Comparison of ENCODE assay signal across 16 cellular contexts in genomic region chr20:62701161-62702007, GRCh38. TPM values are rescaled to one million over a fixed set of nuclear protein-coding genes. Genes with fewer than 3 reads are reported as not detected.
A peak's percentile ranks its signal among the peaks of the same experiment; 100 is the strongest.
DNase-seq lines count a peak whose midpoint lies in the region; ATAC-seq, FAIRE-seq and TF ChIP-seq lines count a peak whose summit lies in the region.
"Had no signal": no experiment of that assay in that cellular context is flagged by ENCODE, and none has a peak within 500 bp of the region (broad histone marks: within the 10 kb centered on the region; RNA-seq: fewer than 3 reads in every experiment).

No MANE protein-coding gene starts in this region.

- H3K4me2 ChIP-seq in H1 (ENCODE audit: insufficient read depth in 1 of 2, low read depth in 2 of 2, low read length in 2 of 2) (no peak overlapping the region), osteoblast (ENCODE audit: insufficient read depth, low read length) (no peak overlapping the region)
- H3K4me2 ChIP-seq: A549 had no signal

- no peaks in the 10 kb centered on the region for H3K23me2 ChIP-seq in H1 (ENCODE audit: low read depth, low read length)

- TF ChIP-seq EP300 in H1 (IDR thresholded peaks at IDR 0.05; ENCODE audit: borderline replicate concordance in 1 of 2, low read depth in 2 of 2, low read length in 2 of 2) = no peak

- FAIRE-seq in H1 (lab: Jason Lieb, UNC) = no peak
- FAIRE-seq: A549, H54 had no signal

- TF ChIP-seq RAD21 in H1 (IDR thresholded peaks at IDR 0.05 in 1 of 2, conservative IDR thresholded peaks at IDR 0.05 in 1 of 2; ENCODE audit: low read depth in 2 of 2, low read length in 2 of 2) = no peak

- H3K27me3 ChIP-seq in right cardiac atrium (ENCODE audit: control insufficient read depth, insufficient read depth) (no peaks in the 10 kb centered on the region), right atrium auricular region (no peaks in the 10 kb centered on the region), H1 (replicated peaks in 1 of 4; ENCODE audit: control insufficient read depth in 3 of 4, extremely low read depth in 1 of 4, insufficient read depth in 3 of 4, low read length in 3 of 4) (peaks cover 0 to 2% (median 0%) of the 10 kb centered on the region in 4 experiments; a peak in 1 of 7 replicates), osteoblast (ENCODE audit: insufficient read depth, low read length) (peaks cover 22% of the 10 kb centered on the region)
- H3K27me3 ChIP-seq: BE2C had no signal

- DNase-seq in right cardiac atrium (peak in 2 of 3 donors; percentile 38 to 41), right atrium auricular region (ENCODE audit: low spot score) (no peak), H1 (ENCODE audit: low read depth in 1 of 2, low spot score in 2 of 2) (no peak), osteoblast (ENCODE audit: insufficient read length, low spot score, missing footprints) (peak; percentile 82), DMS114 treated with DMSO at 0.1 percent for 48 hours (lab: John Stamatoyannopoulos, UW; ENCODE audit: unreplicated experiment) (no peak), RKO (ENCODE audit: low spot score) (no peak)
- DNase-seq in activated CD4-positive, alpha-beta T cell treated with anti-CD3 and anti-CD28 coated beads, Interleukin-2, amount 50 U/mL, for 1 hour = no peak
- DNase-seq: BE2C; Caco-2; CD8-positive, alpha-beta memory T cell; DMS53 had no signal

- H3K79me1 ChIP-seq in H1 (ENCODE audit: low read depth, low read length) = no peaks in the 10 kb centered on the region

- H2BK120ac ChIP-seq in H1 (replicated peaks; ENCODE audit: low read depth, low read length) = no peak overlapping the region

- H3K79me2 ChIP-seq in H1 (ENCODE audit: control insufficient read depth in 1 of 2, insufficient read depth in 2 of 2, low read length in 2 of 2) = no peaks in the 10 kb centered on the region
- no peaks in the 10 kb centered on the region for H3K79me2 ChIP-seq in osteoblast (ENCODE audit: insufficient read depth, low read length)

- no peak for TF ChIP-seq CTCF in right atrium auricular region (IDR thresholded peaks at IDR 0.05)
- TF ChIP-seq CTCF in H1 (IDR thresholded peaks at IDR 0.05; ENCODE audit: control extremely low read depth in 1 of 3, insufficient read depth in 1 of 3, low read depth in 1 of 3, low read length in 3 of 3) = no peak
- no peak for TF ChIP-seq CTCF in osteoblast (IDR thresholded peaks at IDR 0.05; ENCODE audit: extremely low read depth, low read depth, low read length)

- POLR2A ChIA-PET in H1 (lab: Charles Lee; ENCODE audit: partially characterized antibody) = no interaction called here

- H3K36me3 ChIP-seq in right atrium auricular region (no peaks in the 10 kb centered on the region), H1 (ENCODE audit: control insufficient read depth in 2 of 4, insufficient read depth in 4 of 4, low read length in 3 of 4) (no peaks in the 10 kb centered on the region), osteoblast (ENCODE audit: insufficient read depth, low read length) (no peaks in the 10 kb centered on the region)
- H3K36me3 ChIP-seq: BE2C had no signal

- no peak overlapping the region for H3K23ac ChIP-seq in H1 (ENCODE audit: insufficient read length)

- no peak overlapping the region for H4K91ac ChIP-seq in H1 (replicated peaks; ENCODE audit: insufficient read length, low read length)

- H2AFZ ChIP-seq in H1 (ENCODE audit: low read length) (no peak overlapping the region), osteoblast (ENCODE audit: low read length) (no peak overlapping the region)

- no peak overlapping the region for H2BK12ac ChIP-seq in H1 (ENCODE audit: low read depth, low read length)

- H3K4me3 ChIP-seq in right cardiac atrium (ENCODE audit: low read length) (no peak overlapping the region), right atrium auricular region (no peak overlapping the region), H1 (ENCODE audit: extremely low read depth in 1 of 4, insufficient read depth in 2 of 4, low read depth in 3 of 4, low read length in 4 of 4) (no peak overlapping the region), osteoblast (ENCODE audit: insufficient read depth, low read length) (no peak overlapping the region)
- H3K4me3 ChIP-seq: A549 had no signal

- TF ChIP-seq POLR2A in H1 (IDR thresholded peaks at IDR 0.05; ENCODE audit: control extremely low read depth in 1 of 2, low read depth in 2 of 2, low read length in 2 of 2) = no peak

- intact Hi-C loops in right cardiac atrium (cut with DNase I) = loop anchor here in 1 of 4 donors (10.0 kb wide), 1 partner anchor 63 kb away; no protein-coding TSS in a partner anchor

- H2AK5ac ChIP-seq in H1 (ENCODE audit: low read depth, low read length) = no peak overlapping the region

- H3K56ac ChIP-seq in H1 (replicated peaks; ENCODE audit: insufficient read length, low read depth, low read length) = no peak overlapping the region

- H2BK20ac ChIP-seq in H1 (ENCODE audit: low read length) = no peak overlapping the region

- H3K27ac ChIP-seq in right cardiac atrium (ENCODE audit: low read length) = no peak overlapping the region
- H3K27ac ChIP-seq in right atrium auricular region = no peak overlapping the region
- no peak overlapping the region for H3K27ac ChIP-seq in H1 (ENCODE audit: low read depth, low read length)
- no peak overlapping the region for H3K27ac ChIP-seq in osteoblast (ENCODE audit: low read depth, low read length)
- H3K27ac ChIP-seq: A549, HL-60 had no signal

- no peak overlapping the region for H3K14ac ChIP-seq in H1 (ENCODE audit: insufficient read length)

- H3K4me1 ChIP-seq in right cardiac atrium (ENCODE audit: control insufficient read depth, insufficient read depth, low read length) (peaks cover 6% of the 10 kb centered on the region), right atrium auricular region (peaks cover 0 to 11% of the 10 kb centered on the region in 2 donors), H1 (replicated peaks in 1 of 4; ENCODE audit: control insufficient read depth in 3 of 4, insufficient read depth in 4 of 4, low read length in 3 of 4) (no peaks in the 10 kb centered on the region; a peak in 1 of 7 replicates), osteoblast (ENCODE audit: insufficient read depth, low read length) (peaks cover 16% of the 10 kb centered on the region)

- H4K20me1 ChIP-seq in H1 (replicated peaks in 1 of 2; ENCODE audit: control insufficient read depth in 1 of 2, insufficient read depth in 2 of 2, low read length in 2 of 2) (no peaks in the 10 kb centered on the region), osteoblast (ENCODE audit: insufficient read depth, low read length) (no peaks in the 10 kb centered on the region)

- CTCF ChIA-PET in H1 (lab: Charles Lee; ENCODE audit: partially characterized antibody) = interaction anchor here (0.6 to 1.5 kb wide), 4 partner anchors 9 to 292 kb away, joined by 3 to 4 read pairs (median 3); no protein-coding TSS in a partner anchor

- 84% methylated on average over 23 of the region's 23 CpGs for WGBS in right cardiac atrium
- WGBS in H1 (ENCODE audit: extremely low coverage in 1 of 2, insufficient coverage in 1 of 2, insufficient read length in 1 of 2, insufficient replicate concordance in 2 of 2, low coverage in 1 of 2, low lambda C conversion rate in 2 of 2, missing lambda C conversion rate in 1 of 2), 2 experiments = 83% methylated on average over 21 of the region's 23 CpGs; no CpG with 5 or more reads in 1 of the 2 experiments

- ATAC-seq in right cardiac atrium = no peak
- ATAC-seq: A549, HCT116 had no signal

- H3K18ac ChIP-seq in H1 (ENCODE audit: extremely low read depth, low read length) = no peak overlapping the region

- no peak overlapping the region for H2BK5ac ChIP-seq in H1 (ENCODE audit: low read depth, low read length)

- no peak overlapping the region for H3K4ac ChIP-seq in H1 (replicated peaks; ENCODE audit: insufficient read length, low read depth, low read length)

- peak overlapping the region; percentile 28; the same call in 1 of the 2 replicates for H4K8ac ChIP-seq in H1 (ENCODE audit: extremely low read depth, insufficient read depth, low read length)

- H2BK15ac ChIP-seq in H1 (ENCODE audit: low read length) = no peak overlapping the region

- no peak overlapping the region for H4K5ac ChIP-seq in H1 (ENCODE audit: insufficient read length, low read depth, low read length)

- H3K9ac ChIP-seq in H1 (replicated peaks in 1 of 4; ENCODE audit: extremely low read depth in 1 of 4, low read depth in 3 of 4, low read length in 3 of 4) = no peak overlapping the region

- H3K9me3 ChIP-seq in right cardiac atrium (ENCODE audit: control insufficient read depth, low read length) (no peaks in the 10 kb centered on the region), right atrium auricular region (no peaks in the 10 kb centered on the region), H1 (ENCODE audit: insufficient read depth in 2 of 2, low read depth in 1 of 2, low read length in 1 of 2) (no peaks in the 10 kb centered on the region), osteoblast (ENCODE audit: low read depth, low read length) (no peaks in the 10 kb centered on the region)
- H3K9me3 ChIP-seq: A549, BE2C, Caco-2 had no signal

RNA-seq across cellular contexts. Expression of gene NTSR1, which starts 7.3 kb away (rescaled TPM):
- total RNA-seq in right cardiac atrium (under 1 TPM in 1 of 4 donors, not detected in 3; 0.06 TPM), right atrium auricular region (under 1 TPM in 1 of 2 donors, not detected in 1; 0.43 TPM), osteoblast (not detected in 2 replicates)
- polyA plus RNA-seq in right cardiac atrium (not detected), H1 (2011; rRNA removed) (0.53 and 0.97 TPM in 2 replicates)
- 0.75 and 0.89 TPM in 2 replicates for total RNA-seq in H1 (2021; fragmentation: NEBNext Ultra II Directional; extraction: Animal tissue kit (Norgen Biotek cat#: 25700))
- 0.32 TPM for polyA plus RNA-seq in H1 (2011; cell fraction: cytosol; rRNA removed)
- 0.53 TPM for polyA plus RNA-seq in H1 (2011; cell fraction: nucleus; rRNA removed)
- 0.15 to 0.68 TPM (median 0.34 TPM) in 4 replicates for polyA plus RNA-seq in H1 (2012, experiment 1 of 2)
- 0.43 TPM for polyA plus RNA-seq in H1 (2012, experiment 2 of 2)
- 0.77 TPM for polyA plus RNA-seq in H1 (2013, experiment 1 of 2)
- polyA plus RNA-seq in H1 (2013, experiment 2 of 2) = 0.87 TPM
- 0.19 and 0.24 TPM in 2 replicates for polyA minus RNA-seq in H1 (2011; rRNA and poly(A)+ RNA removed)
- not detected for polyA minus RNA-seq in H1 (2011; cell fraction: cytosol; rRNA and poly(A)+ RNA removed)
- 0.20 TPM for polyA minus RNA-seq in H1 (2011; cell fraction: nucleus; rRNA and poly(A)+ RNA removed)
- total RNA-seq: CD8-positive, alpha-beta memory T cell had no signal
- polyA plus RNA-seq: CD8-positive, alpha-beta memory T cell; IgD-negative memory B cell had no signal

RNA-seq across cellular contexts. Expression of gene SLCO4A1, which starts 59.1 kb away (rescaled TPM):
- total RNA-seq in right cardiac atrium = 1 to 10 TPM; 4.1 to 8.4 (median 5.3) TPM
- polyA plus RNA-seq in right cardiac atrium = 15.5 TPM
- total RNA-seq in right atrium auricular region = 10 to 100 TPM; 13.4 to 19.8 TPM
- total RNA-seq in H1 (2021; fragmentation: NEBNext Ultra II Directional; extraction: Animal tissue kit (Norgen Biotek cat#: 25700)) = 18.2 and 18.5 TPM in 2 replicates
- polyA plus RNA-seq in H1 (2011; rRNA removed) = 10.5 and 13.3 TPM in 2 replicates
- 10.5 TPM for polyA plus RNA-seq in H1 (2011; cell fraction: cytosol; rRNA removed)
- polyA plus RNA-seq in H1 (2011; cell fraction: nucleus; rRNA removed) = 30.4 TPM
- 15.4 to 21.3 TPM (median 15.8 TPM) in 4 replicates for polyA plus RNA-seq in H1 (2012, experiment 1 of 2)
- 19.2 TPM for polyA plus RNA-seq in H1 (2012, experiment 2 of 2)
- 19.8 TPM for polyA plus RNA-seq in H1 (2013, experiment 1 of 2)
- 21.9 TPM for polyA plus RNA-seq in H1 (2013, experiment 2 of 2)
- polyA minus RNA-seq in H1 (2011; rRNA and poly(A)+ RNA removed) = 6.1 and 7.4 TPM in 2 replicates
- 9.3 TPM for polyA minus RNA-seq in H1 (2011; cell fraction: cytosol; rRNA and poly(A)+ RNA removed)
- polyA minus RNA-seq in H1 (2011; cell fraction: nucleus; rRNA and poly(A)+ RNA removed) = 10.6 TPM
- under 0.01 TPM in 1 of 2 replicates, not detected in the other for total RNA-seq in osteoblast

Comparison
In these comparisons a context has a peak if more than half of its experiments do, and no peak if none do; other contexts are left out.
1. DNase-seq: peak in right cardiac atrium (2 of 3) and osteoblast (single experiment); none in right atrium auricular region (single experiment), H1 (0 of 2), DMS114 treated with DMSO at 0.1 percent for 48 hours (single experiment), activated CD4-positive, alpha-beta T cell treated with anti-CD3 and anti-CD28 coated beads, Interleukin-2, amount 50 U/mL, for 1 hour (single experiment) and RKO (single experiment).